In genomic region chr4:13601060-13601459, GRCh38 we compare ENCODE assay signal across 10 cellular contexts. TPM values are rescaled to one million over a fixed set of nuclear protein-coding genes. Genes with fewer than 3 reads are reported as not detected.
DNase-seq lines count a peak whose midpoint lies in the region; ATAC-seq and TF ChIP-seq lines count a peak whose summit lies in the region.
"Had no signal": no experiment of that assay in that cellular context is flagged by ENCODE, and none has a peak within 500 bp of the region (broad histone marks: within the 10 kb centered on the region; RNA-seq: fewer than 3 reads in every experiment).

No MANE protein-coding gene starts in this region.

- peak overlapping the region in 8 of 11 experiments; percentile 13 to 59 (median 43); a peak in 14 of 22 replicates for H3K27ac ChIP-seq in BLaER1 treated with 17β-estradiol and CSF1 and Interleukin-3, amounts not matched to agents 10 nM and 100 nM
- H3K27ac ChIP-seq in PC-9 (no peak overlapping the region), colonic mucosa (no peak overlapping the region)
- H3K27ac ChIP-seq: epithelial cell of prostate had no signal

- peak; percentile 67 for ATAC-seq in GM19328 (IDR thresholded peaks at IDR 0.05; ENCODE audit: unreplicated experiment)
- ATAC-seq in HG03060 (IDR thresholded peaks at IDR 0.05; ENCODE audit: low read depth, unreplicated experiment) = peak; percentile 73

- H3K4me1 Mint-ChIP-seq in progenitor cell of endocrine pancreas (ENCODE audit: low read depth) = no peaks in the 10 kb centered on the region

- H3K4me1 ChIP-seq in BLaER1 treated with 17β-estradiol and CSF1 and Interleukin-3, amounts not matched to agents 10 nM and 100 nM = peaks cover 0 to 50% (median 17%) of the 10 kb centered on the region in 10 experiments; a peak in 14 of 20 replicates
- H3K4me1 ChIP-seq in PC-9 (replicated peaks; ENCODE audit: insufficient read depth) = no peaks in the 10 kb centered on the region
- no peaks in the 10 kb centered on the region for H3K4me1 ChIP-seq in colonic mucosa

- H3K4me3 Mint-ChIP-seq in progenitor cell of endocrine pancreas (ENCODE audit: low read depth) = no peak overlapping the region

- H3F3A ChIP-seq in PC-9 (ENCODE audit: insufficient read depth, low read depth) = no peaks in the 10 kb centered on the region

- H3K79me2 ChIP-seq in PC-9 (ENCODE audit: low read depth) = no peaks in the 10 kb centered on the region

- DNase-seq in PC-9 (no peak), H4 (ENCODE audit: low spot score) (no peak), progenitor cell of endocrine pancreas (ENCODE audit: low spot score, unreplicated experiment) (no peak), colonic mucosa (no peak), NCI-H69 (lab: John Stamatoyannopoulos, UW) (no peak)
- DNase-seq: MG63 had no signal

- no peaks in the 10 kb centered on the region for H3K9me3 Mint-ChIP-seq in progenitor cell of endocrine pancreas (ENCODE audit: low read depth)

- no peaks in the 10 kb centered on the region for H3K27me3 ChIP-seq in BLaER1 treated with 17β-estradiol and CSF1 and Interleukin-3, amounts not matched to agents 10 nM and 100 nM
- H3K27me3 ChIP-seq in PC-9 (ENCODE audit: insufficient read depth, low read depth) (no peaks in the 10 kb centered on the region), colonic mucosa (no peaks in the 10 kb centered on the region)
- H3K27me3 ChIP-seq: MG63 had no signal

- peaks cover 74 to 100% (median 97%) of the 10 kb centered on the region in 11 experiments for H3K36me3 ChIP-seq in BLaER1 treated with 17β-estradiol and CSF1 and Interleukin-3, amounts not matched to agents 10 nM and 100 nM
- H3K36me3 ChIP-seq in PC-9 (ENCODE audit: low read depth) (0 out of 2 replicates have a peak, but pooled peaks cover 24% of the 10 kb centered on the region), colonic mucosa (no peaks in the 10 kb centered on the region)

- POLR2A ChIA-PET in PC-9 (lab: Charles Lee; ENCODE audit: unreplicated experiment) = no interaction called here

- H3K27ac Mint-ChIP-seq in progenitor cell of endocrine pancreas = no peak overlapping the region

- H2AFZ ChIP-seq in PC-9 = no peak overlapping the region

- CTCF ChIA-PET in PC-9 (lab: Charles Lee) = no interaction called here

- H3K4me3 ChIP-seq in BLaER1 treated with 17β-estradiol and CSF1 and Interleukin-3, amounts not matched to agents 10 nM and 100 nM = no peak overlapping the region
- H3K4me3 ChIP-seq in PC-9 (no peak overlapping the region), colonic mucosa (no peak overlapping the region)
- H3K4me3 ChIP-seq: MG63 had no signal

- no peaks in the 10 kb centered on the region for H3K9me2 ChIP-seq in PC-9 (ENCODE audit: insufficient read depth)

- H4K20me1 ChIP-seq in BLaER1 treated with 17β-estradiol and CSF1 and Interleukin-3, amounts not matched to agents 10 nM and 100 nM = peaks cover 0 to 7% (median 0%) of the 10 kb centered on the region in 11 experiments; a peak in 2 of 22 replicates
- no peaks in the 10 kb centered on the region; the same call in 1 of the 2 replicates for H4K20me1 ChIP-seq in PC-9 (ENCODE audit: insufficient read depth)

- H3K27me3 Mint-ChIP-seq in progenitor cell of endocrine pancreas = no peaks in the 10 kb centered on the region

- TF ChIP-seq CTCF in PC-9 (conservative IDR thresholded peaks at IDR 0.05) (no peak), progenitor cell of endocrine pancreas (IDR thresholded peaks at IDR 0.05; ENCODE audit: unreplicated experiment) (no peak), colonic mucosa (IDR thresholded peaks at IDR 0.05) (no peak)

- BruUV-seq in PC-9 (replicated peaks; lab: Mats Ljungman, UMichigan) = TSS peak; percentile 23

- intact Hi-C loops in PC-9 (cut with micrococcal nuclease; ENCODE audit: unreplicated experiment) = no loop called here
- intact Hi-C loops in colonic mucosa (cut with DNase I) = no loop called here

- H3K4me2 ChIP-seq in BLaER1 treated with 17β-estradiol and CSF1 and Interleukin-3, amounts not matched to agents 10 nM and 100 nM = peak overlapping the region in 7 of 11 experiments; percentile 27 to 73 (median 62); a peak in 12 of 22 replicates
- H3K4me2 ChIP-seq in PC-9 = no peak overlapping the region

- peaks cover 27% of the 10 kb centered on the region for H3K36me3 Mint-ChIP-seq in progenitor cell of endocrine pancreas (ENCODE audit: insufficient read depth)

- H3K9me3 ChIP-seq in BLaER1 treated with 17β-estradiol and CSF1 and Interleukin-3, amounts not matched to agents 10 nM and 100 nM (replicated peaks in 1 of 11) = no peaks in the 10 kb centered on the region
- no peaks in the 10 kb centered on the region for H3K9me3 ChIP-seq in PC-9 (ENCODE audit: insufficient read depth, low read depth)
- no peaks in the 10 kb centered on the region for H3K9me3 ChIP-seq in colonic mucosa
- H3K9me3 ChIP-seq: MG63 had no signal

- 0 out of 22 replicates have a peak overlapping the region, but pooled peaks of 1 of the 11 experiments have one; percentile 3 for H3K9ac ChIP-seq in BLaER1 treated with 17β-estradiol and CSF1 and Interleukin-3, amounts not matched to agents 10 nM and 100 nM
- H3K9ac ChIP-seq in colonic mucosa (ENCODE audit: low read depth in 2 of 2, low read length in 2 of 2) = no peak overlapping the region

RNA-seq across cellular contexts. Expression of gene BOD1L1, which starts 26.5 kb away (rescaled TPM):
- total RNA-seq in PC-9 (2021) (33.6 and 40.4 TPM in 2 replicates), progenitor cell of endocrine pancreas (41.8 and 42.1 TPM in 2 replicates), colonic mucosa (10 to 100 TPM; 20.7 to 24.7 TPM)
- 9.2 and 14.3 TPM in 2 replicates for total RNA-seq in H4 (2014; rRNA removed; shearing (Covaris generic))

RNA-seq across cellular contexts. Expression of gene NKX3-2, which starts 56.8 kb away (rescaled TPM):
- not detected in 2 replicates for total RNA-seq in PC-9 (2021)
- total RNA-seq in H4 (2014; rRNA removed; shearing (Covaris generic)) = 0.04 and 0.66 TPM in 2 replicates
- total RNA-seq in progenitor cell of endocrine pancreas = 1.7 and 2.1 TPM in 2 replicates
- 1 to 10 TPM in 1 of 2 donors, under 1 TPM in 1; 0.35 to 1.4 TPM for total RNA-seq in colonic mucosa

Comparison
In these comparisons a context has a peak if more than half of its experiments do, and no peak if none do; other contexts are left out.
1. H3K27ac ChIP-seq: peak in BLaER1 treated with 17β-estradiol and CSF1 and Interleukin-3, amounts not matched to agents 10 nM and 100 nM (8 of 11); none in PC-9 (single experiment) and colonic mucosa (single experiment).